ENCODE assay signal across 23 cellular contexts in the genomic region with DNA sequence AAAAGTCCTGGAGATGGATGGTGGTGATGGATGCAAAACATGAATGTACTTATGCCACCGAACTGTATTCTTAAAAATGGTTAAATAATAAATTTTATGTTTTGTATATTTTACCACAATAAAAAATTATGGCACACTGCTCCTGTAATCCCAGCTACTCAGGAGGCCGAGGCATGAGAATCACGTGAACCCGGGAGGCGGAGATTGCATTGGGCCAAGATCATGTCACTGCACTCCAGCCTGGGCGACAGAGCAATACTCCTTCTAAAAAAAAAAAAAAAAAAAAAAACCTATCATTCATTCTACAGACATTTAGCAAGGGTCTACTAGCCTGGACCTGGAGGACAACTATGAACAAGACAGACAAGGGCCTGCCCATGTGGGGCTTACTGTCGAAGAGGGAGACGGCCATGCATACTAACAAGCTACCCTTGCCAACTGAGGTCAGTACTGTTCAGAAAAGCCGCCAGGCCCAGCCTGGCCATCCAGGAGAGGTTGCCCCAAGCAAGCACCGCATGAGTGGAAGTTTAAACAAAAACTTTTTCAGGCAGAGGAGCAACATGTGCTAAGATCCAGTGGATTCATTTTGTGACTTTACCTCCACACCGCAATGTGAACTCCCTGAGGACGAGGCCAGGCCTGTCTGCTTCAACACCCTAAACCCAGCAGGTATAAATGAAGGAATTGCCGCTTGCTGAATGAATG. TPM values are rescaled to one million over a fixed set of nuclear protein-coding genes. Genes with fewer than 3 reads are reported as not detected.
"Had no signal": no experiment of that assay in that cellular context is flagged by ENCODE, and none has a peak within 500 bp of the region (broad histone marks: within the 10 kb centered on the region; RNA-seq: fewer than 3 reads in every experiment).

No MANE protein-coding gene starts in this region.

- H3K27ac ChIP-seq: brain microvascular endothelial cell, coronary artery, gastroesophageal sphincter, heart right ventricle, neutrophil, parathyroid adenoma, thyroid gland, uterus had no signal

- H3K9me3 Mint-ChIP-seq: activated CD4-positive, alpha-beta memory T cell treated with anti-CD3 and anti-CD28 coated beads, Interleukin-2, amount 10 ng/mL, durations not matched to agents 7 days and 5 days; activated naive CD4-positive, alpha-beta T cell treated with anti-CD3 and anti-CD28 coated beads, Interleukin-2, amount 10 ng/mL, durations not matched to agents 7 days and 5 days; activated T-helper 17 cell treated with anti-CD3 and anti-CD28 coated beads, Interleukin-2, amount 50 U/mL, for 72 hours; central memory CD8-positive, alpha-beta T cell; naive thymus-derived CD8-positive, alpha-beta T cell; T-helper 2 cell treated with Interferon-gamma antibody and Interleukin-4, amounts not matched to agents 5 μg/mL and 100 μg/mL, for 36 hours; WTC11 had no signal

- H3K27me3 ChIP-seq: brain microvascular endothelial cell, gastroesophageal sphincter, heart right ventricle, neutrophil, thyroid gland, uterus had no signal

- H2AFZ ChIP-seq: parathyroid adenoma had no signal

- H3K27ac Mint-ChIP-seq: activated CD4-positive, alpha-beta memory T cell treated with anti-CD3 and anti-CD28 coated beads, Interleukin-2, amount 10 ng/mL, durations not matched to agents 7 days and 5 days; activated CD8-positive, alpha-beta memory T cell treated with anti-CD3 and anti-CD28 coated beads, Interleukin-2, amount 10 ng/mL, durations not matched to agents 7 days and 5 days; activated naive CD4-positive, alpha-beta T cell treated with anti-CD3 and anti-CD28 coated beads, Interleukin-2, amount 10 ng/mL, durations not matched to agents 7 days and 5 days; activated T-helper 17 cell treated with anti-CD3 and anti-CD28 coated beads, Interleukin-2, amount 50 U/mL, for 72 hours; T-helper 2 cell treated with Interferon-gamma antibody and Interleukin-4, amounts not matched to agents 5 μg/mL and 100 μg/mL, for 36 hours; WTC11 had no signal

- H3K27me3 Mint-ChIP-seq: activated CD4-positive, alpha-beta memory T cell treated with anti-CD3 and anti-CD28 coated beads, Interleukin-2, amount 10 ng/mL, durations not matched to agents 7 days and 5 days; activated CD8-positive, alpha-beta memory T cell treated with anti-CD3 and anti-CD28 coated beads, Interleukin-2, amount 10 ng/mL, durations not matched to agents 7 days and 5 days; naive thymus-derived CD8-positive, alpha-beta T cell had no signal

- H3K9ac ChIP-seq: parathyroid adenoma had no signal

- H3K4me3 Mint-ChIP-seq: activated CD4-positive, alpha-beta memory T cell treated with anti-CD3 and anti-CD28 coated beads, Interleukin-2, amount 10 ng/mL, durations not matched to agents 7 days and 5 days; activated CD8-positive, alpha-beta memory T cell treated with anti-CD3 and anti-CD28 coated beads, Interleukin-2, amount 10 ng/mL, durations not matched to agents 7 days and 5 days; activated naive CD4-positive, alpha-beta T cell treated with anti-CD3 and anti-CD28 coated beads, Interleukin-2, amount 10 ng/mL, durations not matched to agents 7 days and 5 days; activated T-helper 17 cell treated with anti-CD3 and anti-CD28 coated beads, Interleukin-2, amount 50 U/mL, for 72 hours; central memory CD8-positive, alpha-beta T cell; T-helper 2 cell treated with Interferon-gamma antibody and Interleukin-4, amounts not matched to agents 5 μg/mL and 100 μg/mL, for 36 hours; WTC11 had no signal

- H3K4me3 ChIP-seq: coronary artery, gastroesophageal sphincter, heart right ventricle, thyroid gland, uterus had no signal

- DNase-seq: activated CD4-positive, alpha-beta memory T cell treated with anti-CD3 and anti-CD28 coated beads, Interleukin-2, amount 10 ng/mL, durations not matched to agents 7 days and 5 days; activated CD4-positive, alpha-beta T cell treated with anti-CD3 and anti-CD28 coated beads for 48 hours; activated naive CD4-positive, alpha-beta T cell treated with anti-CD3 and anti-CD28 coated beads, Interleukin-2, amount 10 ng/mL, durations not matched to agents 7 days and 5 days; brain microvascular endothelial cell; effector CD4-positive, alpha-beta T cell; heart right ventricle; kidney glomerular epithelial cell; stimulated activated naive CD4-positive, alpha-beta T cell treated with Interleukin-2 at 50 U/mL for 16 hours; thyroid gland; uterus had no signal

- H3K36me3 ChIP-seq: brain microvascular endothelial cell, gastroesophageal sphincter, neutrophil, thyroid gland, uterus had no signal

- H3K36me3 Mint-ChIP-seq: activated CD8-positive, alpha-beta memory T cell treated with anti-CD3 and anti-CD28 coated beads, Interleukin-2, amount 10 ng/mL, durations not matched to agents 7 days and 5 days; WTC11 had no signal

- H3K9me3 ChIP-seq: gastroesophageal sphincter, heart right ventricle, neutrophil, thyroid gland, uterus had no signal

- ATAC-seq: activated CD8-positive, alpha-beta memory T cell treated with anti-CD3 and anti-CD28 coated beads, Interleukin-2, amount 10 ng/mL, durations not matched to agents 7 days and 5 days; activated T-helper 17 cell treated with anti-CD3 and anti-CD28 coated beads, Interleukin-2, amount 50 U/mL, for 72 hours; esophagus mucosa; gastroesophageal sphincter; heart right ventricle; naive thymus-derived CD8-positive, alpha-beta T cell; WTC11 had no signal

RNA-seq across cellular contexts. Expression of a gene that starts 3.9 kb away (rescaled TPM):
- total RNA-seq: activated CD4-positive, alpha-beta memory T cell treated with anti-CD3 and anti-CD28 coated beads, Interleukin-2, amount 10 ng/mL, durations not matched to agents 7 days and 5 days; activated CD8-positive, alpha-beta memory T cell treated with anti-CD3 and anti-CD28 coated beads, Interleukin-2, amount 10 ng/mL, durations not matched to agents 7 days and 5 days; activated T-helper 17 cell treated with anti-CD3 and anti-CD28 coated beads, Interleukin-2, amount 50 U/mL, for 72 hours; aorta; gastroesophageal sphincter; heart right ventricle; mesenteric fat pad; naive thymus-derived CD8-positive, alpha-beta T cell; thyroid gland had no signal
- polyA plus RNA-seq: naive thymus-derived CD8-positive, alpha-beta T cell had no signal

RNA-seq across cellular contexts. Expression of a gene that starts 21.1 kb away (rescaled TPM):
- total RNA-seq: activated CD4-positive, alpha-beta memory T cell treated with anti-CD3 and anti-CD28 coated beads, Interleukin-2, amount 10 ng/mL, durations not matched to agents 7 days and 5 days; activated CD8-positive, alpha-beta memory T cell treated with anti-CD3 and anti-CD28 coated beads, Interleukin-2, amount 10 ng/mL, durations not matched to agents 7 days and 5 days; activated T-helper 17 cell treated with anti-CD3 and anti-CD28 coated beads, Interleukin-2, amount 50 U/mL, for 72 hours; naive thymus-derived CD8-positive, alpha-beta T cell had no signal
